In genomic region chr19:44772969-44773368, GRCh38 we compare ENCODE assay signal across 21 cellular contexts. TPM values are rescaled to one million over a fixed set of nuclear protein-coding genes. Genes with fewer than 3 reads are reported as not detected.
"Had no signal": no experiment of that assay in that cellular context is flagged by ENCODE, and none has a peak within 500 bp of the region (broad histone marks: within the 10 kb centered on the region; RNA-seq: fewer than 3 reads in every experiment).

No MANE protein-coding gene starts in this region.

- H3K36me3 ChIP-seq: adrenal gland, esophagus muscularis mucosa, lower lobe of right lung, sigmoid colon, spleen had no signal

- H3K79me2 ChIP-seq: hepatocyte, parathyroid adenoma had no signal

- H3K9ac ChIP-seq: parathyroid adenoma had no signal

- H3K9me3 ChIP-seq: adrenal gland, esophagus muscularis mucosa, lower lobe of right lung, sigmoid colon, testis had no signal

- H3K27ac ChIP-seq: adrenal gland, esophagus muscularis mucosa, hepatocyte, lower lobe of right lung, parathyroid adenoma, sigmoid colon, spleen had no signal

- H3K4me3 ChIP-seq: adrenal gland, esophagus muscularis mucosa, hepatocyte, lower lobe of right lung, sigmoid colon, spleen, testis had no signal

- DNase-seq: activated CD4-positive, alpha-beta T cell treated with anti-CD3 and anti-CD28 coated beads for 36 hours; activated CD4-positive, alpha-beta T cell treated with anti-CD3 and anti-CD28 coated beads, Interleukin-2, amount 50 U/mL, for 48 hours; activated gamma-delta T cell treated with Interleukin-2 at 50 U/mL for 16 hours; adrenal gland; effector CD4-positive, alpha-beta T cell; left colon; lower lobe of right lung; sigmoid colon; spleen; stimulated activated CD4-positive, alpha-beta T cell treated with anti-CD3 and anti-CD28 coated beads, Interleukin-4, amount 100 ng/mL, for 4 hours; testis had no signal

- H3K4me1 ChIP-seq: testis had no signal

- H2AFZ ChIP-seq: hepatocyte, parathyroid adenoma had no signal

- H3K27me3 ChIP-seq: adrenal gland, hepatocyte, testis had no signal

- H3K4me2 ChIP-seq: hepatocyte had no signal

- ATAC-seq: activated CD4-positive, alpha-beta T cell treated with anti-CD3 and anti-CD28 coated beads for 36 hours; activated naive CD4-positive, alpha-beta T cell treated with anti-CD3 and anti-CD28 coated beads, Interleukin-2, amount 50 U/mL, for 72 hours; left colon; lower lobe of right lung; natural killer cell treated with Interleukin-12 subunit alpha and Interleukin-12 subunit beta and Interleukin-15 and Interleukin-18, amount 100 ng/mL, for 72 hours; stimulated activated memory B cell treated with anti-CD40 and anti-IgM and Interleukin-4, amounts not matched to agents 10 μg/mL and 1 μg/mL and 100 μg/mL, for 72 hours; WTC11 had no signal

RNA-seq across cellular contexts. Expression of gene CBLC, which starts 4.7 kb away (rescaled TPM):
- total RNA-seq: activated CD4-positive, alpha-beta T cell treated with anti-CD3 and anti-CD28 coated beads for 36 hours; activated naive CD4-positive, alpha-beta T cell treated with anti-CD3 and anti-CD28 coated beads, Interleukin-2, amount 50 U/mL, for 72 hours; activated T-helper 1 cell treated with anti-CD3 and anti-CD28 coated beads, Interleukin-12 subunit alpha, Interleukin-12 subunit beta, Interleukin-2, Interleukin-4 antibody, amounts not matched to agents 30 ng/mL and 10 ng/mL and 1 ng/mL, durations not matched to agents 14 hours and 24 hours and 36 hours; astrocyte; glomerular endothelial cell; natural killer cell treated with Interleukin-12 subunit alpha and Interleukin-12 subunit beta and Interleukin-15 and Interleukin-18, amount 100 ng/mL, for 72 hours; sigmoid colon; spleen had no signal
- polyA plus RNA-seq: spleen had no signal

RNA-seq across cellular contexts. Expression of gene BCAM, which starts 35.9 kb away (rescaled TPM):
- total RNA-seq: activated CD4-positive, alpha-beta T cell treated with anti-CD3 and anti-CD28 coated beads for 36 hours; activated T-helper 1 cell treated with anti-CD3 and anti-CD28 coated beads, Interleukin-12 subunit alpha, Interleukin-12 subunit beta, Interleukin-2, Interleukin-4 antibody, amounts not matched to agents 30 ng/mL and 10 ng/mL and 1 ng/mL, durations not matched to agents 14 hours and 24 hours and 36 hours; natural killer cell treated with Interleukin-12 subunit alpha and Interleukin-12 subunit beta and Interleukin-15 and Interleukin-18, amount 100 ng/mL, for 72 hours had no signal
